Comparison of ENCODE assay signal across 12 cellular contexts in the genomic region with DNA sequence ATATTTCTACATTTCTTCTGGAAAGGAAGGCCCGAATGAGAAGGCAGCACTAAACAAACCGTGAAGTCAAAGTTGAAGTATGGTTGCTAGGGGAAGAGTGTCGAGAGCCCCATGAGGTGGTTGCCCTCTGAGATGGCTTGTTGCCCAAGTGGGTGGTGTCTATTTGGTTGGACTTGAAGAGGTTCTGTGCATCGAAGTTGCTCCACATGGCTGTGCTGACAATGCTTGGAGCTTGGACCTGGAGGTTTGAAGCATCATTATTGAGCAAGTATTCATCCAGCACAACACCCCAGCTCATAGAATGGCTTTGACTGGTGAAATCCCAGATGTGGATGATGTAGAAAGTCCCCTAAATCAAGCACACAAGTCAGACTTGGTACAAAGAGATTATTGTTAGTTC.
A peak's percentile ranks its signal among the peaks of the same experiment; 100 is the strongest.
DNase-seq lines count a peak whose midpoint lies in the region; ATAC-seq, FAIRE-seq and TF ChIP-seq lines count a peak whose summit lies in the region.
"Had no signal": no experiment of that assay in that cellular context is flagged by ENCODE, and none has a peak within 500 bp of the region (broad histone marks: within the 10 kb centered on the region; RNA-seq: fewer than 3 reads in every experiment).

No MANE protein-coding gene starts in this region.

- H3K4me1 ChIP-seq in keratinocyte (ENCODE audit: control insufficient read depth, extremely low read depth, insufficient read depth, low read length) (no peaks in the 10 kb centered on the region), tibial artery (peaks cover 0 to 8% (median 4%) of the 10 kb centered on the region in 4 donors)

- H3K4me3 ChIP-seq in choroid plexus epithelial cell (ENCODE audit: low read depth, low read length) (no peak overlapping the region), keratinocyte (ENCODE audit: control insufficient read depth in 2 of 3, extremely low read depth in 1 of 3, insufficient read depth in 2 of 3, low read depth in 1 of 3, low read length in 3 of 3) (no peak overlapping the region), tibial artery (no peak overlapping the region)
- H3K4me3 ChIP-seq: GM23338 had no signal

- FAIRE-seq in keratinocyte (lab: Jason Lieb, UNC): peak; percentile 26
- FAIRE-seq: bronchial epithelial cell had no signal

- TF ChIP-seq CTCF in choroid plexus epithelial cell (conservative IDR thresholded peaks at IDR 0.05; ENCODE audit: low read depth, low read length) (no peak), keratinocyte (optimal IDR thresholded peaks at IDR 0.05 in 1 of 3, IDR thresholded peaks at IDR 0.05 in 1 of 3, conservative IDR thresholded peaks at IDR 0.05 in 1 of 3; ENCODE audit: extremely low read depth in 1 of 3, insufficient read depth in 2 of 3, low read length in 3 of 3) (no peak), tibial artery (IDR thresholded peaks at IDR 0.05) (no peak)

- dilution Hi-C loops in keratinocyte (cut with MboI; ENCODE audit: extremely low pct_ligation_motif_present, low sequenced_read_pairs): no loop called here

- intact Hi-C loops in tibial artery (cut with DNase I; ENCODE audit: low total_unique reads) (loop anchor here (5.0 kb wide), 1 partner anchor 146 kb away; no protein-coding TSS in a partner anchor), left cardiac atrium (cut with DNase I) (loop anchor here (2.0 to 10.0 kb wide), 3 partner anchors 184 to 378 kb away; no protein-coding TSS in a partner anchor)

- H2AFZ ChIP-seq in keratinocyte (ENCODE audit: control insufficient read depth, low read length): no peak overlapping the region
- H2AFZ ChIP-seq: GM23338 had no signal

- H4K20me1 ChIP-seq in keratinocyte (ENCODE audit: control insufficient read depth, extremely low read depth, insufficient read depth, low read length): no peaks in the 10 kb centered on the region

- H3K9me1 ChIP-seq in keratinocyte (ENCODE audit: control insufficient read depth, extremely low read depth, insufficient read depth, low read length): no peaks in the 10 kb centered on the region

- DNase-seq in NCI-H510A treated with DMSO at 0.1 percent for 48 hours (lab: John Stamatoyannopoulos, UW) (peak; percentile 24), NCI-H510A (lab: John Stamatoyannopoulos, UW) (no peak), choroid plexus epithelial cell (ENCODE audit: low read depth) (peak; percentile 7), keratinocyte (ENCODE audit: low read depth, low spot score) (no peak), substantia nigra (lab: John Stamatoyannopoulos, UW) (peak in 14 of 49 donors; percentile 12 to 53 (median 24)), tibial artery (no peak), left cardiac atrium (no peak)

- no peaks in the 10 kb centered on the region for H3K79me2 ChIP-seq in keratinocyte (ENCODE audit: control insufficient read depth, insufficient read depth, low read length)

- no peak overlapping the region for H3K9ac ChIP-seq in keratinocyte (ENCODE audit: control insufficient read depth, extremely low read depth, insufficient read depth, low read length)
- H3K9ac ChIP-seq: SK-N-SH had no signal

- no peak overlapping the region for H3K4me2 ChIP-seq in keratinocyte (ENCODE audit: control insufficient read depth, extremely low read depth, insufficient read depth, low read depth, low read length)
- H3K4me2 ChIP-seq: GM23338, SK-N-SH had no signal

- H3K27ac ChIP-seq in keratinocyte (ENCODE audit: control insufficient read depth, insufficient read depth, low read length) (no peak overlapping the region), substantia nigra (ENCODE audit: low read depth, low read length, poor library complexity, severe bottlenecking) (peak overlapping the region; percentile 100), tibial artery (no peak overlapping the region)
- H3K27ac ChIP-seq: VCaP had no signal

- no peak for ATAC-seq in HG03135 (IDR thresholded peaks at IDR 0.05; ENCODE audit: unreplicated experiment)
- ATAC-seq in left cardiac atrium: no peak

- H3K36me3 ChIP-seq in keratinocyte (ENCODE audit: control insufficient read depth in 2 of 2, extremely low read depth in 1 of 2, insufficient read depth in 2 of 2, low read length in 2 of 2): no peaks in the 10 kb centered on the region
- peaks cover 0 to 5% (median 0%) of the 10 kb centered on the region in 3 donors for H3K36me3 ChIP-seq in tibial artery

- H3K9me3 ChIP-seq in keratinocyte (ENCODE audit: control insufficient read depth, low read depth, low read length) (no peaks in the 10 kb centered on the region), tibial artery (no peaks in the 10 kb centered on the region)
- H3K9me3 ChIP-seq: SK-N-SH had no signal

- H3K27me3 ChIP-seq in keratinocyte (ENCODE audit: control insufficient read depth, extremely low read depth, insufficient read depth, low read length) (no peaks in the 10 kb centered on the region), tibial artery (no peaks in the 10 kb centered on the region)

Comparison
In these comparisons a context has a peak if more than half of its experiments do, and no peak if none do; other contexts are left out.
1. DNase-seq: peak in NCI-H510A treated with DMSO at 0.1 percent for 48 hours (single experiment) and choroid plexus epithelial cell (single experiment); none in NCI-H510A (single experiment), keratinocyte (single experiment), tibial artery (0 of 2) and left cardiac atrium (single experiment).